ENCODE assay signal across 1 cellular context in the genomic region with DNA sequence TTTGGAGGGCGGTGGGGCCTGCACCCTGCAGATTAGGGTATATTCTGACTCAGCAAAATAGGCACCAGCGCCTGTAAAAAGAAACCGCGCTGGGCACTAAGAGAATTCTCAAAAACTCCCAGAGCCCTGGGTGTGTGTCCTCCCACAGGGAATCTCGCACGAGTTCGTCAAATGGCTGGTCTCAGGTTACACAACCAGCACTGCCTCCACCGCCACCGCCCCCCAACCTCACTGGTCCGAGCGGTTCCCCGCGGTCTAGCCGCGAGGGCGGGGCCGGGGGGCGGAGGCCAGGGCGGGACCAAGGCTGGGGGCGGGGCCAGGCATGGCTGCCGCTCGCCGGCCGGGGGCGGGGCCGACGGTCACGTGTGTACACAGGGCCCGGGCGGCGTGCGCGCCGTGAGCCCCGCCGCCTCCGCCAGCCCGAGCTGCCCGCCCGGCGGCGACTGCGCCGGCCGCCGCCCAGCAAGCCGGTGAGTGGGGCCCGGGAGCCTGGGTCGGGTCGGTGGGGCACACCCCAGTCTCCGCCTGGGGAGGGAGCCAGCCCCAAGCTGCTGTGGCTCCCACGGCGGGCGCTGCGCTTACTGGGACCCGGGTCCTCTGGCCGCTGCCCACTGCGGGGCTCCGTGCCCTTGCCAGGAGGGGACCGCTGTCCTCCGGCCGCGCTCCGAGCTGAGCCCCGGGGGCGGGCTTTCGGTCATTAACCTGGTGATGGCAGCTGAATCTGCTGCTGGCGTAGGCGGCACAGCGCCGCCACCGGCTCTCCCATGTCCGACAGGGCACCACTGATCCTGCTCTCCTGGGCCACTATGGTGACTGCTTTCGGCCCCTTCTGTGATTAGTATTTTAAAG.
TF ChIP-seq lines count a peak whose summit lies in the region.

A gene with protein sequence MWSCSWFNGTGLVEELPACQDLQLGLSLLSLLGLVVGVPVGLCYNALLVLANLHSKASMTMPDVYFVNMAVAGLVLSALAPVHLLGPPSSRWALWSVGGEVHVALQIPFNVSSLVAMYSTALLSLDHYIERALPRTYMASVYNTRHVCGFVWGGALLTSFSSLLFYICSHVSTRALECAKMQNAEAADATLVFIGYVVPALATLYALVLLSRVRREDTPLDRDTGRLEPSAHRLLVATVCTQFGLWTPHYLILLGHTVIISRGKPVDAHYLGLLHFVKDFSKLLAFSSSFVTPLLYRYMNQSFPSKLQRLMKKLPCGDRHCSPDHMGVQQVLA (plus strand): TSS at position 358 of the 849 bp plus-strand sequence. CDS start 12,970 bp downstream, outside the sequence.

TF ChIP-seq in HepG2, 621 proteins besides CTCF, POLR2A, EP300 and RAD21 (continued from another document and continues in another):
- TF ChIP-seq, protein P1, sequence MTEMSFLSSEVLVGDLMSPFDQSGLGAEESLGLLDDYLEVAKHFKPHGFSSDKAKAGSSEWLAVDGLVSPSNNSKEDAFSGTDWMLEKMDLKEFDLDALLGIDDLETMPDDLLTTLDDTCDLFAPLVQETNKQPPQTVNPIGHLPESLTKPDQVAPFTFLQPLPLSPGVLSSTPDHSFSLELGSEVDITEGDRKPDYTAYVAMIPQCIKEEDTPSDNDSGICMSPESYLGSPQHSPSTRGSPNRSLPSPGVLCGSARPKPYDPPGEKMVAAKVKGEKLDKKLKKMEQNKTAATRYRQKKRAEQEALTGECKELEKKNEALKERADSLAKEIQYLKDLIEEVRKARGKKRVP (CRISPR knock-in tag; IDR thresholded peaks at IDR 0.05): 0 out of 4 replicates have a peak, but pooled peaks of 1 of the 2 experiments have one; percentile 30
- TF ChIP-seq FOXO1 (CRISPR knock-in tag; IDR thresholded peaks at IDR 0.05): no peak
- TF ChIP-seq GATAD2A (CRISPR knock-in tag; IDR thresholded peaks at IDR 0.05): peak; percentile 10; the same call in 1 of the 2 replicates
- TF ChIP-seq TEAD3 (CRISPR knock-in tag; optimal IDR thresholded peaks at IDR 0.05; ENCODE audit: borderline replicate concordance): no peak
- 0 out of 2 replicates have a peak, but pooled peaks have one; percentile 12 for TF ChIP-seq ZNF253 (CRISPR knock-in tag; IDR thresholded peaks at IDR 0.05; ENCODE audit: borderline replicate concordance)
- TF ChIP-seq ZNF746 (CRISPR knock-in tag; IDR thresholded peaks at IDR 0.05): no peak
- TF ChIP-seq, protein P2, sequence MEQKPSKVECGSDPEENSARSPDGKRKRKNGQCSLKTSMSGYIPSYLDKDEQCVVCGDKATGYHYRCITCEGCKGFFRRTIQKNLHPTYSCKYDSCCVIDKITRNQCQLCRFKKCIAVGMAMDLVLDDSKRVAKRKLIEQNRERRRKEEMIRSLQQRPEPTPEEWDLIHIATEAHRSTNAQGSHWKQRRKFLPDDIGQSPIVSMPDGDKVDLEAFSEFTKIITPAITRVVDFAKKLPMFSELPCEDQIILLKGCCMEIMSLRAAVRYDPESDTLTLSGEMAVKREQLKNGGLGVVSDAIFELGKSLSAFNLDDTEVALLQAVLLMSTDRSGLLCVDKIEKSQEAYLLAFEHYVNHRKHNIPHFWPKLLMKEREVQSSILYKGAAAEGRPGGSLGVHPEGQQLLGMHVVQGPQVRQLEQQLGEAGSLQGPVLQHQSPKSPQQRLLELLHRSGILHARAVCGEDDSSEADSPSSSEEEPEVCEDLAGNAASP (CRISPR knock-in tag; IDR thresholded peaks at IDR 0.05; ENCODE audit: borderline replicate concordance): no peak
- TF ChIP-seq ZNF629 (CRISPR knock-in tag; conservative IDR thresholded peaks at IDR 0.05): no peak
- TF ChIP-seq, protein P3, sequence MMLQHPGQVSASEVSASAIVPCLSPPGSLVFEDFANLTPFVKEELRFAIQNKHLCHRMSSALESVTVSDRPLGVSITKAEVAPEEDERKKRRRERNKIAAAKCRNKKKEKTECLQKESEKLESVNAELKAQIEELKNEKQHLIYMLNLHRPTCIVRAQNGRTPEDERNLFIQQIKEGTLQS (CRISPR knock-in tag; IDR thresholded peaks at IDR 0.05): no peak
- TF ChIP-seq, protein P4, sequence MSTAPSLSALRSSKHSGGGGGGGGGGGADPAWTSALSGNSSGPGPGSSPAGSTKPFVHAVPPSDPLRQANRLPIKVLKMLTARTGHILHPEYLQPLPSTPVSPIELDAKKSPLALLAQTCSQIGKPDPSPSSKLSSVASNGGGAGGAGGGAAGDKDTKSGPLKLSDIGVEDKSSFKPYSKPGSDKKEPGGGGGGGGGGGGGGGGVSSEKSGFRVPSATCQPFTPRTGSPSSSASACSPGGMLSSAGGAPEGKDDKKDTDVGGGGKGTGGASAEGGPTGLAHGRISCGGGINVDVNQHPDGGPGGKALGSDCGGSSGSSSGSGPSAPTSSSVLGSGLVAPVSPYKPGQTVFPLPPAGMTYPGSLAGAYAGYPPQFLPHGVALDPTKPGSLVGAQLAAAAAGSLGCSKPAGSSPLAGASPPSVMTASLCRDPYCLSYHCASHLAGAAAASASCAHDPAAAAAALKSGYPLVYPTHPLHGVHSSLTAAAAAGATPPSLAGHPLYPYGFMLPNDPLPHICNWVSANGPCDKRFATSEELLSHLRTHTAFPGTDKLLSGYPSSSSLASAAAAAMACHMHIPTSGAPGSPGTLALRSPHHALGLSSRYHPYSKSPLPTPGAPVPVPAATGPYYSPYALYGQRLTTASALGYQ (CRISPR knock-in tag; IDR thresholded peaks at IDR 0.05): 0 out of 2 replicates have a peak, but pooled peaks have one; percentile 9
- TF ChIP-seq ZNF331 (CRISPR knock-in tag; IDR thresholded peaks at IDR 0.05): no peak
- TF ChIP-seq PCBP2 (optimal IDR thresholded peaks at IDR 0.05; ENCODE audit: low read depth, low read length, poor library complexity, severe bottlenecking): no peak
- TF ChIP-seq, protein P5, sequence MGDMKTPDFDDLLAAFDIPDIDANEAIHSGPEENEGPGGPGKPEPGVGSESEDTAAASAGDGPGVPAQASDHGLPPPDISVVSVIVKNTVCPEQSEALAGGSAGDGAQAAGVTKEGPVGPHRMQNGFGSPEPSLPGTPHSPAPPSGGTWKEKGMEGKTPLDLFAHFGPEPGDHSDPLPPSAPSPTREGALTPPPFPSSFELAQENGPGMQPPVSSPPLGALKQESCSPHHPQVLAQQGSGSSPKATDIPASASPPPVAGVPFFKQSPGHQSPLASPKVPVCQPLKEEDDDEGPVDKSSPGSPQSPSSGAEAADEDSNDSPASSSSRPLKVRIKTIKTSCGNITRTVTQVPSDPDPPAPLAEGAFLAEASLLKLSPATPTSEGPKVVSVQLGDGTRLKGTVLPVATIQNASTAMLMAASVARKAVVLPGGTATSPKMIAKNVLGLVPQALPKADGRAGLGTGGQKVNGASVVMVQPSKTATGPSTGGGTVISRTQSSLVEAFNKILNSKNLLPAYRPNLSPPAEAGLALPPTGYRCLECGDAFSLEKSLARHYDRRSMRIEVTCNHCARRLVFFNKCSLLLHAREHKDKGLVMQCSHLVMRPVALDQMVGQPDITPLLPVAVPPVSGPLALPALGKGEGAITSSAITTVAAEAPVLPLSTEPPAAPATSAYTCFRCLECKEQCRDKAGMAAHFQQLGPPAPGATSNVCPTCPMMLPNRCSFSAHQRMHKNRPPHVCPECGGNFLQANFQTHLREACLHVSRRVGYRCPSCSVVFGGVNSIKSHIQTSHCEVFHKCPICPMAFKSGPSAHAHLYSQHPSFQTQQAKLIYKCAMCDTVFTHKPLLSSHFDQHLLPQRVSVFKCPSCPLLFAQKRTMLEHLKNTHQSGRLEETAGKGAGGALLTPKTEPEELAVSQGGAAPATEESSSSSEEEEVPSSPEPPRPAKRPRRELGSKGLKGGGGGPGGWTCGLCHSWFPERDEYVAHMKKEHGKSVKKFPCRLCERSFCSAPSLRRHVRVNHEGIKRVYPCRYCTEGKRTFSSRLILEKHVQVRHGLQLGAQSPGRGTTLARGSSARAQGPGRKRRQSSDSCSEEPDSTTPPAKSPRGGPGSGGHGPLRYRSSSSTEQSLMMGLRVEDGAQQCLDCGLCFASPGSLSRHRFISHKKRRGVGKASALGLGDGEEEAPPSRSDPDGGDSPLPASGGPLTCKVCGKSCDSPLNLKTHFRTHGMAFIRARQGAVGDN (CRISPR knock-in tag; IDR thresholded peaks at IDR 0.05): peak; percentile 77
- TF ChIP-seq ZNF335 (CRISPR knock-in tag; IDR thresholded peaks at IDR 0.05): no peak
- no peak for TF ChIP-seq ZNF557 (CRISPR knock-in tag; IDR thresholded peaks at IDR 0.05)
- peak; percentile 55; the same call in 1 of the 2 replicates for TF ChIP-seq ZNF546 (CRISPR knock-in tag; conservative IDR thresholded peaks at IDR 0.05)
- no peak for TF ChIP-seq ZNF225 (CRISPR knock-in tag; IDR thresholded peaks at IDR 0.05)
- no peak for TF ChIP-seq MTF1 (CRISPR knock-in tag; IDR thresholded peaks at IDR 0.05)
- TF ChIP-seq ZBTB21 (CRISPR knock-in tag; IDR thresholded peaks at IDR 0.05): no peak
- no peak for TF ChIP-seq TAF15 (IDR thresholded peaks at IDR 0.05; ENCODE audit: low read depth, low read length, poor library complexity, severe bottlenecking)
- TF ChIP-seq ZMYM4 (CRISPR knock-in tag; IDR thresholded peaks at IDR 0.05): peak; percentile 42; the same call in 1 of the 2 replicates
- peak; percentile 51 for TF ChIP-seq NR2C2 (CRISPR knock-in tag; IDR thresholded peaks at IDR 0.05; ENCODE audit: borderline replicate concordance)
- TF ChIP-seq HOXA5 (CRISPR knock-in tag; IDR thresholded peaks at IDR 0.05): no peak
- TF ChIP-seq, protein P6, sequence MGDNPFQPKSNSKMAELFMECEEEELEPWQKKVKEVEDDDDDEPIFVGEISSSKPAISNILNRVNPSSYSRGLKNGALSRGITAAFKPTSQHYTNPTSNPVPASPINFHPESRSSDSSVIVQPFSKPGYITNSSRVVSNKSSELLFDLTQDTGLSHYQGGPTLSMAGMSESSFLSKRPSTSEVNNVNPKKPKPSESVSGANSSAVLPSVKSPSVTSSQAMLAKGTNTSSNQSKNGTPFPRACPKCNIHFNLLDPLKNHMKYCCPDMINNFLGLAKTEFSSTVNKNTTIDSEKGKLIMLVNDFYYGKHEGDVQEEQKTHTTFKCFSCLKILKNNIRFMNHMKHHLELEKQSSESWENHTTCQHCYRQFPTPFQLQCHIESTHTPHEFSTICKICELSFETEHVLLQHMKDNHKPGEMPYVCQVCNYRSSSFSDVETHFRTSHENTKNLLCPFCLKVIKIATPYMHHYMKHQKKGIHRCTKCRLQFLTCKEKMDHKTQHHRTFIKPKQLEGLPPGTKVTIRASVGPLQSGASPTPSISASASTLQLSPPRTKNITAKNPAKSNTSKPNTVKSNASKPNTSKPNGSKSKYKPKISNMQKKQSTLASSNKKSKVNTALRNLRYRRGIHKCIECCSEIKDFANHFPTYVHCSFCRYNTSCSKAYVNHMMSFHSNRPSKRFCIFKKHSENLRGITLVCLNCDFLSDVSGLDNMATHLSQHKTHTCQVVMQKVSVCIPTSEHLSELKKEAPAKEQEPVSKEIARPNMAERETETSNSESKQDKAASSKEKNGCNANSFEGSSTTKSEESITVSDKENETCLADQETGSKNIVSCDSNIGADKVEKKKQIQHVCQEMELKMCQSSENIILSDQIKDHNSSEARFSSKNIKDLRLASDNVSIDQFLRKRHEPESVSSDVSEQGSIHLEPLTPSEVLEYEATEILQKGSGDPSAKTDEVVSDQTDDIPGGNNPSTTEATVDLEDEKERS (CRISPR knock-in tag; IDR thresholded peaks at IDR 0.05): no peak
- 0 out of 2 replicates have a peak, but pooled peaks have one; percentile 39 for TF ChIP-seq ZNF564 (CRISPR knock-in tag; IDR thresholded peaks at IDR 0.05)
- TF ChIP-seq ZNF446 (CRISPR knock-in tag; IDR thresholded peaks at IDR 0.05): no peak
- TF ChIP-seq, protein P7, sequence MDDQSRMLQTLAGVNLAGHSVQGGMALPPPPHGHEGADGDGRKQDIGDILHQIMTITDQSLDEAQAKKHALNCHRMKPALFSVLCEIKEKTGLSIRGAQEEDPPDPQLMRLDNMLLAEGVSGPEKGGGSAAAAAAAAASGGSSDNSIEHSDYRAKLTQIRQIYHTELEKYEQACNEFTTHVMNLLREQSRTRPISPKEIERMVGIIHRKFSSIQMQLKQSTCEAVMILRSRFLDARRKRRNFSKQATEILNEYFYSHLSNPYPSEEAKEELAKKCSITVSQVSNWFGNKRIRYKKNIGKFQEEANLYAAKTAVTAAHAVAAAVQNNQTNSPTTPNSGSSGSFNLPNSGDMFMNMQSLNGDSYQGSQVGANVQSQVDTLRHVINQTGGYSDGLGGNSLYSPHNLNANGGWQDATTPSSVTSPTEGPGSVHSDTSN (CRISPR knock-in tag; IDR thresholded peaks at IDR 0.05; ENCODE audit: borderline replicate concordance): no peak
- no peak for TF ChIP-seq MIER3 (CRISPR knock-in tag; IDR thresholded peaks at IDR 0.05; ENCODE audit: borderline replicate concordance)
- peak; percentile 39 for TF ChIP-seq KMT2A (CRISPR knock-in tag; IDR thresholded peaks at IDR 0.05)
- TF ChIP-seq FLYWCH1 (CRISPR knock-in tag; IDR thresholded peaks at IDR 0.05): no peak
- no peak for TF ChIP-seq ZNF577 (CRISPR knock-in tag; IDR thresholded peaks at IDR 0.05; ENCODE audit: borderline replicate concordance, low read depth)
- no peak for TF ChIP-seq PLRG1 (conservative IDR thresholded peaks at IDR 0.05)
- TF ChIP-seq ZNF326 (CRISPR knock-in tag; IDR thresholded peaks at IDR 0.05; ENCODE audit: borderline replicate concordance): no peak
- no peak for TF ChIP-seq ISX (CRISPR knock-in tag; conservative IDR thresholded peaks at IDR 0.05)
- TF ChIP-seq ZNF34 (CRISPR knock-in tag; IDR thresholded peaks at IDR 0.05; ENCODE audit: borderline replicate concordance): no peak
- TF ChIP-seq ZFP90 (CRISPR knock-in tag; IDR thresholded peaks at IDR 0.05; ENCODE audit: borderline replicate concordance): peak; percentile 36; the same call in 1 of the 2 replicates
- no peak for TF ChIP-seq BCL6 (CRISPR knock-in tag; IDR thresholded peaks at IDR 0.05)
- TF ChIP-seq TBX3 (IDR thresholded peaks at IDR 0.05; ENCODE audit: borderline replicate concordance): no peak
- peak; percentile 69 for TF ChIP-seq POLR2G (IDR thresholded peaks at IDR 0.05; ENCODE audit: low read depth, low read length)
- no peak for TF ChIP-seq ZNF7 (CRISPR knock-in tag; IDR thresholded peaks at IDR 0.05)
